In the genomic region with DNA sequence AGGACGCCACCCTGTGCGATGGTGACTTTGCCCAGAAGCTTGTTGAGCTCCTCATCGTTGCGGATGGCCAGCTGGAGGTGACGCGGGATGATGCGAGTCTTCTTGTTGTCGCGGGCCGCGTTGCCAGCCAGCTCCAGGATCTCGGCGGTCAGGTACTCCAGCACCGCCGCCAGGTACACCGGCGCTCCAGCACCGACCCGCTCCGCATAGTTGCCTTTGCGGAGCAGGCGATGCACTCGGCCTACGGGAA, we compare ENCODE assay signal across 7 cellular contexts.
DNase-seq lines count a peak whose midpoint lies in the region; ATAC-seq and TF ChIP-seq lines count a peak whose summit lies in the region.
"Not testable (repeated sequence)": the region's sequence is repeated elsewhere in the genome, so short reads cannot be mapped to it uniquely, and the experiment has no call there.

No MANE protein-coding gene starts in this region.

- not testable (repeated sequence) for H3K4me1 ChIP-seq in NT2/D1 (ENCODE audit: insufficient read depth, insufficient read length); esophagus (ENCODE audit: control insufficient read depth in 2 of 2, insufficient read depth in 2 of 2, low read length in 1 of 2); right lobe of liver; rectal smooth muscle tissue (ENCODE audit: control insufficient read depth, insufficient read depth, low read length)

- not testable (repeated sequence) for DNase-seq in NT2/D1 (ENCODE audit: low read depth, low spot score); right lobe of liver

- H3K27ac ChIP-seq in esophagus (ENCODE audit: low read depth in 2 of 2, low read length in 1 of 2) = peak overlapping the region in 1 of 2 donors; percentile 64
- H3K27ac ChIP-seq in right lobe of liver; rectal smooth muscle tissue (ENCODE audit: low read depth, low read length): not testable (repeated sequence)

- H3K36me3 ChIP-seq in NT2/D1 (ENCODE audit: insufficient read depth, insufficient read length, low read length); esophagus (ENCODE audit: control insufficient read depth in 2 of 2, insufficient read depth in 2 of 2, low read length in 1 of 2); right lobe of liver; rectal smooth muscle tissue (ENCODE audit: control insufficient read depth, insufficient read depth, low read length): not testable (repeated sequence)

- H3K27me3 Mint-ChIP-seq in activated naive CD4-positive, alpha-beta T cell treated with anti-CD3 and anti-CD28 coated beads, Interleukin-2, amount 50 U/mL, for 24 hours = not testable (repeated sequence)

- H3K4me3 Mint-ChIP-seq in activated naive CD4-positive, alpha-beta T cell treated with anti-CD3 and anti-CD28 coated beads, Interleukin-2, amount 50 U/mL, for 24 hours = peak overlapping the region; percentile 89

- not testable (repeated sequence) for H3K36me3 Mint-ChIP-seq in activated naive CD4-positive, alpha-beta T cell treated with anti-CD3 and anti-CD28 coated beads, Interleukin-2, amount 50 U/mL, for 24 hours

- H3K27me3 ChIP-seq in NT2/D1 (ENCODE audit: insufficient read depth, insufficient read length); esophagus (ENCODE audit: control insufficient read depth in 1 of 2, insufficient read depth in 2 of 2, low read length in 2 of 2); right lobe of liver; rectal smooth muscle tissue (ENCODE audit: control insufficient read depth, insufficient read depth, low read length): not testable (repeated sequence)

- intact Hi-C loops in right lobe of liver (cut with DNase I) = not testable (repeated sequence)

- H3K9me3 Mint-ChIP-seq in activated naive CD4-positive, alpha-beta T cell treated with anti-CD3 and anti-CD28 coated beads, Interleukin-2, amount 50 U/mL, for 24 hours = not testable (repeated sequence)

- WGBS in esophagus, 2 donors = 0 to 3% methylated on average over 2 to 5 of the region's 24 CpGs
- 25% methylated on average over 1 of the region's 24 CpGs for WGBS in right lobe of liver (ENCODE audit: insufficient coverage, low coverage, low lambda C conversion rate, missing lambda C conversion rate)

- TF ChIP-seq CTCF in right lobe of liver (IDR thresholded peaks at IDR 0.05) = not testable (repeated sequence)

- peak overlapping the region; percentile 91 for H3K27ac Mint-ChIP-seq in activated naive CD4-positive, alpha-beta T cell treated with anti-CD3 and anti-CD28 coated beads, Interleukin-2, amount 50 U/mL, for 24 hours

- H3K4me1 Mint-ChIP-seq in activated naive CD4-positive, alpha-beta T cell treated with anti-CD3 and anti-CD28 coated beads, Interleukin-2, amount 50 U/mL, for 24 hours = peaks cover 36% of the 10 kb centered on the region

- peak overlapping the region; percentile 52 for H3K9ac ChIP-seq in NT2/D1 (ENCODE audit: insufficient read length, low read depth)
- not testable (repeated sequence) for H3K9ac ChIP-seq in rectal smooth muscle tissue (ENCODE audit: low read length)

- not testable (repeated sequence) for H3K9me3 ChIP-seq in NT2/D1 (ENCODE audit: insufficient read depth, low read length); esophagus (ENCODE audit: control insufficient read depth in 2 of 2, insufficient read depth in 1 of 2, low read depth in 1 of 2, low read length in 1 of 2); right lobe of liver

- ATAC-seq in GM18511 (IDR thresholded peaks at IDR 0.05; ENCODE audit: unreplicated experiment) = peak; percentile 19
- ATAC-seq in HG02759 (IDR thresholded peaks at IDR 0.05; ENCODE audit: unreplicated experiment) = peak; percentile 42
- peak; percentile 29 to 51 (median 43) for ATAC-seq in right lobe of liver

- TF ChIP-seq POLR2A in right lobe of liver (IDR thresholded peaks at IDR 0.05) = not testable (repeated sequence)

- H3K4me3 ChIP-seq in NT2/D1 (ENCODE audit: insufficient read length, low read depth) = peak overlapping the region; percentile 49
- H3K4me3 ChIP-seq in esophagus (ENCODE audit: low read depth in 1 of 2, low read length in 2 of 2) = peak overlapping the region; percentile 39 to 44
- H3K4me3 ChIP-seq in right lobe of liver = peak overlapping the region; percentile 5 to 41 (median 24)
- peak overlapping the region; percentile 51 for H3K4me3 ChIP-seq in rectal smooth muscle tissue (ENCODE audit: low read length)
